8 cellular contexts compared by ENCODE assay signal in genomic region chr9:99104459-99105151, GRCh38. TPM values are rescaled to one million over a fixed set of nuclear protein-coding genes. Genes with fewer than 3 reads are reported as not detected.
DNase-seq lines count a peak whose midpoint lies in the region; ATAC-seq and TF ChIP-seq lines count a peak whose summit lies in the region.

Gene TGFBR1, plus strand, starts transcription at chr9:99105113. Its CDS starts 93 bp downstream, at chr9:99105206.

- H3K9ac ChIP-seq in muscle layer of colon (ENCODE audit: low read length), result peak within 1 kb of the TSS; percentile 57

- no peaks in the 10 kb centered on the region for H3K27me3 ChIP-seq in muscle layer of colon (ENCODE audit: control insufficient read depth in 1 of 2, insufficient read depth in 2 of 2, low read length in 2 of 2)

- DNase-seq in DMS153 (lab: John Stamatoyannopoulos, UW), result peak; percentile 79
- peak; percentile 81 for DNase-seq in Jurkat, Clone E6-1 (ENCODE audit: low read depth, low spot score)
- peak; percentile 91 to 96 for DNase-seq in activated T-cell treated with anti-CD3 and anti-CD28 coated beads, Interleukin-2, amount 50 U/mL, for 48 hours
- DNase-seq in stimulated activated CD8-positive, alpha-beta memory T cell treated with anti-CD3 and anti-CD28 coated beads, Interleukin-7, amount 100 ng/mL, for 24 hours (ENCODE audit: low read depth), result peak; percentile 76

- no peaks in the 10 kb centered on the region for H3K36me3 ChIP-seq in muscle layer of colon (ENCODE audit: insufficient read depth, low read length)

- no peaks in the 10 kb centered on the region for H3K9me3 ChIP-seq in muscle layer of colon (ENCODE audit: low read length)

- peak; percentile 83 for ATAC-seq in GM21717 (IDR thresholded peaks at IDR 0.05; ENCODE audit: unreplicated experiment)
- peak; percentile 93 for ATAC-seq in esophagus mucosa

- peaks cover 56% of the 10 kb centered on the region for H3K4me1 ChIP-seq in muscle layer of colon (ENCODE audit: insufficient read depth, low read length)

- peak within 1 kb of the TSS; percentile 94 for H3K27ac ChIP-seq in muscle layer of colon (ENCODE audit: low read depth, low read length)

- H3K4me3 ChIP-seq in Jurkat, Clone E6-1 (ENCODE audit: low read length), result peak within 1 kb of the TSS; percentile 61
- H3K4me3 ChIP-seq in muscle layer of colon (ENCODE audit: low read depth in 1 of 2, low read length in 2 of 2), result peak within 1 kb of the TSS; percentile 70 to 87

TF ChIP-seq in PFSK-1, 5 proteins besides CTCF, POLR2A, EP300 and RAD21:
- TF ChIP-seq REST (IDR thresholded peaks at IDR 0.05; ENCODE audit: insufficient read depth in 1 of 2, low read depth in 2 of 2, low read length in 2 of 2) (no peak), FOXP2 (optimal IDR thresholded peaks at IDR 0.05; ENCODE audit: borderline replicate concordance, extremely low read depth, extremely low read length, insufficient read depth) (peak; percentile 21)

RNA-seq across cellular contexts. Expression of gene TGFBR1, which starts in this region (rescaled TPM):
- 8.5 TPM for polyA plus RNA-seq in Jurkat, Clone E6-1 (2012; ENCODE audit: insufficient read depth, insufficient read length)
- polyA plus RNA-seq in PFSK-1 (2012; ENCODE audit: insufficient read length, low read depth), result 3.3 TPM
- total RNA-seq in esophagus mucosa, result 31.5 TPM

Comparison
In these comparisons a context has a peak if more than half of its experiments do, and no peak if none do; other contexts are left out.
1. Peak in every context shown above with its lines: DNase-seq, ATAC-seq, H3K4me3 ChIP-seq and H3K27ac ChIP-seq.